ENCODE assay signal across 10 cellular contexts in the genomic region with DNA sequence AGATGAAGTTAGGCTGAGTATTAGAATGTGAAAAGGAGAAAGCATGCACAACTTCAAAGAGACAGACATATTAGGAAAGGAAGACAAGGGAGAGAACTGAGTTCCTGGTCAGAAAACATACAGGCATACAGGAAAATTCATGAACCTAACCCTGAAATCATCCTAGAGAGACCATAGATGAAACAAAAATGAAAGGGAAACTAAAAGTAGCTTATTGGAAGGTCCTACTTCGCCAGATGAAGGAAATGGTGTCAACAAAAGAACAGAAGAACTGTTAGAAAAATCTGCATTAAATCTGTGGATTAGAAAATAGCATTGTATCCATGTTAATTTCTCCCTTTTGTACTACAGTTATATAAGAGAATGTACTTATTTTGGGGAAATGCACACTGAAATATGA.
DNase-seq lines count a peak whose midpoint lies in the region; ATAC-seq and TF ChIP-seq lines count a peak whose summit lies in the region.
"Had no signal": no experiment of that assay in that cellular context is flagged by ENCODE, and none has a peak within 500 bp of the region (broad histone marks: within the 10 kb centered on the region; RNA-seq: fewer than 3 reads in every experiment).

No MANE protein-coding gene starts in this region.

- no peaks in the 10 kb centered on the region for H3K36me3 ChIP-seq in left ventricle myocardium inferior
- H3K36me3 ChIP-seq in subcutaneous abdominal adipose tissue (ENCODE audit: control insufficient read depth in 5 of 5, insufficient read depth in 5 of 5, low read length in 5 of 5): no peaks in the 10 kb centered on the region
- H3K36me3 ChIP-seq: esophagus muscularis mucosa, neutrophil had no signal

- no peak overlapping the region for H3K27ac Mint-ChIP-seq in activated CD8-positive, alpha-beta T cell treated with anti-CD3 and anti-CD28 coated beads for 36 hours

- TF ChIP-seq CTCF in left ventricle myocardium inferior (IDR thresholded peaks at IDR 0.05; ENCODE audit: borderline replicate concordance): no peak
- no peak for TF ChIP-seq CTCF in activated CD8-positive, alpha-beta T cell treated with anti-CD3 and anti-CD28 coated beads for 36 hours (IDR thresholded peaks at IDR 0.05)

- H3K4me1 Mint-ChIP-seq in activated CD8-positive, alpha-beta T cell treated with anti-CD3 and anti-CD28 coated beads for 36 hours (ENCODE audit: low read depth): peaks cover 9% of the 10 kb centered on the region

- intact Hi-C loops in left ventricle myocardium inferior (cut with micrococcal nuclease) (no loop called here), left cardiac atrium (cut with DNase I) (no loop called here)
- intact Hi-C loops in activated CD8-positive, alpha-beta T cell treated with anti-CD3 and anti-CD28 coated beads for 36 hours (cut with micrococcal nuclease): no loop called here

- H3K4me1 ChIP-seq in left ventricle myocardium inferior (no peaks in the 10 kb centered on the region), subcutaneous abdominal adipose tissue (ENCODE audit: control insufficient read depth in 5 of 5, insufficient read depth in 5 of 5, low read length in 5 of 5) (no peaks in the 10 kb centered on the region)
- H3K4me1 ChIP-seq: esophagus muscularis mucosa had no signal

- H3K27ac ChIP-seq in left ventricle myocardium inferior (replicated peaks): no peak overlapping the region
- H3K27ac ChIP-seq in subcutaneous abdominal adipose tissue (ENCODE audit: low read depth, low read length): no peak overlapping the region
- H3K27ac ChIP-seq: esophagus muscularis mucosa, neutrophil had no signal

- no peaks in the 10 kb centered on the region for H3K9me3 ChIP-seq in left ventricle myocardium inferior (replicated peaks)
- no peaks in the 10 kb centered on the region for H3K9me3 ChIP-seq in subcutaneous abdominal adipose tissue (ENCODE audit: control insufficient read depth in 5 of 5, low read length in 5 of 5)
- H3K9me3 ChIP-seq: esophagus muscularis mucosa, neutrophil had no signal

- no peaks in the 10 kb centered on the region for H3K9me3 Mint-ChIP-seq in activated CD8-positive, alpha-beta T cell treated with anti-CD3 and anti-CD28 coated beads for 36 hours

- POLR2A ChIA-PET in activated CD8-positive, alpha-beta T cell treated with anti-CD3 and anti-CD28 coated beads for 36 hours (lab: Charles Lee): no interaction called here

- DNase-seq in left ventricle myocardium inferior (no peak), left cardiac atrium (no peak), LoVo (ENCODE audit: low spot score) (no peak)
- DNase-seq in activated CD8-positive, alpha-beta T cell treated with anti-CD3 and anti-CD28 coated beads for 36 hours: no peak
- DNase-seq in stimulated activated CD4-positive, alpha-beta T cell treated with anti-CD3 and anti-CD28 coated beads, Interleukin-12 subunit alpha, Interleukin-12 subunit beta, amount 100 ng/mL, for 4 hours: no peak

- H3K4me3 ChIP-seq in left ventricle myocardium inferior: peak overlapping the region; percentile 26
- peak overlapping the region in 3 of 5 donors; percentile 17 to 41 (median 35) for H3K4me3 ChIP-seq in subcutaneous abdominal adipose tissue (ENCODE audit: low read depth in 1 of 5, low read length in 5 of 5)
- H3K4me3 ChIP-seq: esophagus muscularis mucosa had no signal

- H3K4me3 Mint-ChIP-seq in activated CD8-positive, alpha-beta T cell treated with anti-CD3 and anti-CD28 coated beads for 36 hours: peak overlapping the region; percentile 13

- H3K27me3 ChIP-seq in left ventricle myocardium inferior (ENCODE audit: low read depth): no peaks in the 10 kb centered on the region
- no peaks in the 10 kb centered on the region for H3K27me3 ChIP-seq in subcutaneous abdominal adipose tissue (ENCODE audit: control insufficient read depth in 5 of 5, insufficient read depth in 4 of 5, low read length in 5 of 5)
- H3K27me3 ChIP-seq: esophagus muscularis mucosa, neutrophil had no signal

- no peaks in the 10 kb centered on the region for H3K36me3 Mint-ChIP-seq in activated CD8-positive, alpha-beta T cell treated with anti-CD3 and anti-CD28 coated beads for 36 hours (ENCODE audit: low read depth)

- CTCF ChIA-PET in activated CD8-positive, alpha-beta T cell treated with anti-CD3 and anti-CD28 coated beads for 36 hours (lab: Charles Lee): no interaction called here

- H3K27me3 Mint-ChIP-seq in activated CD8-positive, alpha-beta T cell treated with anti-CD3 and anti-CD28 coated beads for 36 hours: no peaks in the 10 kb centered on the region

- ATAC-seq in left cardiac atrium: no peak
- ATAC-seq in HG02943 (IDR thresholded peaks at IDR 0.05; ENCODE audit: low read depth, unreplicated experiment): peak; percentile 59
- no peak for ATAC-seq in activated CD8-positive, alpha-beta T cell treated with anti-CD3 and anti-CD28 coated beads for 36 hours
- no peak for ATAC-seq in HG02870 (IDR thresholded peaks at IDR 0.05; ENCODE audit: unreplicated experiment)

- H3K9ac ChIP-seq in subcutaneous abdominal adipose tissue (ENCODE audit: low read length in 5 of 5): no peak overlapping the region
